8 cellular contexts compared by ENCODE assay signal in genomic region chr12:114668151-114668891, GRCh38. TPM values are rescaled to one million over a fixed set of nuclear protein-coding genes. Genes with fewer than 3 reads are reported as not detected.
A peak's percentile ranks its signal among the peaks of the same experiment; 100 is the strongest.
DNase-seq lines count a peak whose midpoint lies in the region; ATAC-seq and TF ChIP-seq lines count a peak whose summit lies in the region.

No MANE protein-coding gene starts in this region.

- no peaks in the 10 kb centered on the region for H3K9me3 Mint-ChIP-seq in T-helper 2 cell treated with Interferon-gamma antibody and Interleukin-4, amounts not matched to agents 5 μg/mL and 100 μg/mL, for 36 hours
- no peaks in the 10 kb centered on the region for H3K9me3 Mint-ChIP-seq in CD4-positive, alpha-beta T cell

- no peak for TF ChIP-seq CTCF in CD4-positive, alpha-beta T cell (IDR thresholded peaks at IDR 0.05)

- no peaks in the 10 kb centered on the region for H3K4me1 Mint-ChIP-seq in T-helper 2 cell treated with Interferon-gamma antibody and Interleukin-4, amounts not matched to agents 5 μg/mL and 100 μg/mL, for 36 hours (ENCODE audit: low read depth)
- H3K4me1 Mint-ChIP-seq in CD4-positive, alpha-beta T cell (ENCODE audit: low read depth) = no peaks in the 10 kb centered on the region

- H3K27me3 Mint-ChIP-seq in T-helper 2 cell treated with Interferon-gamma antibody and Interleukin-4, amounts not matched to agents 5 μg/mL and 100 μg/mL, for 36 hours (ENCODE audit: low read depth) = peaks cover 85% of the 10 kb centered on the region
- H3K27me3 Mint-ChIP-seq in CD4-positive, alpha-beta T cell = peaks cover 82% of the 10 kb centered on the region

- POLR2A ChIA-PET in CD4-positive, alpha-beta T cell (lab: Charles Lee) = no interaction called here

- H3K4me3 Mint-ChIP-seq in T-helper 2 cell treated with Interferon-gamma antibody and Interleukin-4, amounts not matched to agents 5 μg/mL and 100 μg/mL, for 36 hours = no peak overlapping the region
- no peak overlapping the region for H3K4me3 Mint-ChIP-seq in CD4-positive, alpha-beta T cell

- intact Hi-C loops in CD4-positive, alpha-beta T cell (cut with DNase I, micrococcal nuclease) = no loop called here

- H3K27ac ChIP-seq in CD4-positive, alpha-beta T cell (ENCODE audit: low read depth, low read length) = no peak overlapping the region

- no peaks in the 10 kb centered on the region for H3K36me3 Mint-ChIP-seq in T-helper 2 cell treated with Interferon-gamma antibody and Interleukin-4, amounts not matched to agents 5 μg/mL and 100 μg/mL, for 36 hours (ENCODE audit: low read depth)
- no peaks in the 10 kb centered on the region for H3K36me3 Mint-ChIP-seq in CD4-positive, alpha-beta T cell (ENCODE audit: low read depth)

- no peak overlapping the region for H3K27ac Mint-ChIP-seq in T-helper 2 cell treated with Interferon-gamma antibody and Interleukin-4, amounts not matched to agents 5 μg/mL and 100 μg/mL, for 36 hours
- no peak overlapping the region for H3K27ac Mint-ChIP-seq in CD4-positive, alpha-beta T cell

- DNase-seq in GM04504 (ENCODE audit: low read depth) = peak; percentile 84
- DNase-seq in KBM-7 = peak; percentile 75
- peak; percentile 10 for DNase-seq in T-helper 2 cell treated with Interferon-gamma antibody and Interleukin-4, amounts not matched to agents 5 μg/mL and 100 μg/mL, for 36 hours (ENCODE audit: low spot score)
- peak; percentile 41 for DNase-seq in germinal center (ENCODE audit: low spot score)
- DNase-seq in occipital lobe (lab: John Stamatoyannopoulos, UW) = peak; percentile 17
- no peak for DNase-seq in UCSD-AML1 (lab: John Stamatoyannopoulos, UW; ENCODE audit: unreplicated experiment)
- no peak for DNase-seq in CD4-positive, alpha-beta T cell
- no peak for DNase-seq in SKM-1 (lab: John Stamatoyannopoulos, UW; ENCODE audit: unreplicated experiment)

- CTCF ChIA-PET in CD4-positive, alpha-beta T cell (lab: Charles Lee) = no interaction called here

- peaks cover 90% of the 10 kb centered on the region for H3K27me3 ChIP-seq in CD4-positive, alpha-beta T cell (ENCODE audit: control insufficient read depth, insufficient read depth, low read length)

- H3K9me3 ChIP-seq in CD4-positive, alpha-beta T cell (ENCODE audit: control insufficient read depth, low read length) = no peaks in the 10 kb centered on the region

- ATAC-seq in CD4-positive, alpha-beta T cell (ENCODE audit: poor library complexity) = no peak

- in situ Hi-C loops in KBM-7 (cut with MboI; ENCODE audit: low pct_unique_long_range_greater_than_20kb, low sequenced_read_pairs) = loop anchor here (25.0 kb wide), 2 partner anchors 1069 to 1244 kb away; no protein-coding TSS in a partner anchor

RNA-seq across cellular contexts. Expression of gene TBX3, which starts 15.7 kb away (rescaled TPM):
- 1.2 TPM for total RNA-seq in occipital lobe
- under 1 TPM in 1 of 2 experiments, not detected in 1; 0.08 TPM for total RNA-seq in CD4-positive, alpha-beta T cell

Comparison
In these comparisons a context has a peak if more than half of its experiments do, and no peak if none do; other contexts are left out.
1. DNase-seq: peak in GM04504 (single experiment), KBM-7 (single experiment), T-helper 2 cell treated with Interferon-gamma antibody and Interleukin-4, amounts not matched to agents 5 μg/mL and 100 μg/mL, for 36 hours (single experiment), germinal center (single experiment) and occipital lobe (single experiment); none in UCSD-AML1 (single experiment), CD4-positive, alpha-beta T cell (0 of 10) and SKM-1 (single experiment).